In the genomic region with DNA sequence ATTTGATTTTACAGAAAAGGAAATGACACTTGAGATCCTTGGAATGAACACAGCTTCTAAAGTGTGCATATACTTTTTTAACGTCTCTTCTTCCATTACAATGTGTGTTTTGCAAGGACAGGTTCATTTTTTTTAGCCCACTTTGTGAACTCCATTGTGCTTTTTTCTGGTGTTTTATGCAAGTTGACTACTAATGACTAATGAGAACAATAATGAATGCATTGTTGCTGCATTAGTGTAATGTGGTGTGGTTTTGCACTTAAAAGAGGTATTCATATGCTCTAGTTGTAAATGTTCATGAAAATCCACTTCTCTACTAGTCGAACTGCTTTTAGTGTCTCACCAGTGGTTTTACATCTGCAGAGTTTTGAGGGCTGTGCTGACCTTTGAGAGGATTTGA, we compare ENCODE assay signal across 1 cellular context.
TF ChIP-seq lines count a peak whose summit lies in the region.

No MANE protein-coding gene starts in this region.

TF ChIP-seq in IMR-90, 13 proteins besides CTCF, POLR2A, EP300 and RAD21:
- TF ChIP-seq, protein P1, sequence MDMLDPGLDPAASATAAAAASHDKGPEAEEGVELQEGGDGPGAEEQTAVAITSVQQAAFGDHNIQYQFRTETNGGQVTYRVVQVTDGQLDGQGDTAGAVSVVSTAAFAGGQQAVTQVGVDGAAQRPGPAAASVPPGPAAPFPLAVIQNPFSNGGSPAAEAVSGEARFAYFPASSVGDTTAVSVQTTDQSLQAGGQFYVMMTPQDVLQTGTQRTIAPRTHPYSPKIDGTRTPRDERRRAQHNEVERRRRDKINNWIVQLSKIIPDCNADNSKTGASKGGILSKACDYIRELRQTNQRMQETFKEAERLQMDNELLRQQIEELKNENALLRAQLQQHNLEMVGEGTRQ (IDR thresholded peaks at IDR 0.05; ENCODE audit: low read depth, low read length): no peak
- no peak for TF ChIP-seq NFE2L2 (IDR thresholded peaks at IDR 0.05; ENCODE audit: low read depth, low read length)
- no peak for TF ChIP-seq MAFK (IDR thresholded peaks at IDR 0.05; ENCODE audit: low read depth, low read length)
- no peak for TF ChIP-seq BHLHE40 (IDR thresholded peaks at IDR 0.05; ENCODE audit: low read depth, low read length)
TF ChIP-seq in IMR-90: peak in this region for 0.
